Comparison of ENCODE assay signal across 23 cellular contexts in the genomic region with DNA sequence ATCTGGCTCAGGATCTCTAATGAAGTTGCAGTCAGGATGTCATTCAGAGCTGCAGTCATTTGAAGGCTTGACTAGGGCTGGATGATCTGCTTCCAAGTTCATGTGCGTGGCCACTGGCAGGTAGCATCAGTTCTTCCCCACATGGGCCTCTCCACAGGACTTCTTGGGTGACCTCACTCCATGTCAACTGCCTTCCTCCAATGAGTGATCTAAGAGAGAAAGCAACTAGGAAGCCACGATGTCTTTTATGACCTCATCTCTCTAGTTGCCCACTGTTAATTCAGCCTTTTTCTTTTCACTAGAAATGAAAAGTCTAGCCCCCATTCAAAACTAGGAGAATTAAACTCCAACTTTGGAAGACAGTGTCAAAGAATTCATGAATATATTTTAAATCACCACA.
DNase-seq lines count a peak whose midpoint lies in the region; ATAC-seq, FAIRE-seq and TF ChIP-seq lines count a peak whose summit lies in the region.
"Had no signal": no experiment of that assay in that cellular context is flagged by ENCODE, and none has a peak within 500 bp of the region (broad histone marks: within the 10 kb centered on the region; RNA-seq: fewer than 3 reads in every experiment).

No MANE protein-coding gene starts in this region.

- H3K4me2 ChIP-seq in K562 (ENCODE audit: insufficient read depth, low read length): no peak overlapping the region
- H3K4me2 ChIP-seq: A549; BLaER1 treated with 17β-estradiol and CSF1 and Interleukin-3, amounts not matched to agents 10 nM and 100 nM had no signal

- in situ Hi-C loops in K562 (cut with MboI): no loop called here

- H3K9me3 ChIP-seq in K562 (replicated peaks; ENCODE audit: control insufficient read depth, insufficient read depth, low read depth, low read length) (no peaks in the 10 kb centered on the region), breast epithelium (no peaks in the 10 kb centered on the region)
- H3K9me3 ChIP-seq: A549; BE2C; BLaER1 treated with 17β-estradiol and CSF1 and Interleukin-3, amounts not matched to agents 10 nM and 100 nM had no signal

- no peak for TF ChIP-seq EP300 in K562 (IDR thresholded peaks at IDR 0.05; ENCODE audit: low read length)

- H3K36me3 ChIP-seq in K562 (ENCODE audit: control insufficient read depth, insufficient read depth, low read length): no peaks in the 10 kb centered on the region
- H3K36me3 ChIP-seq in breast epithelium: no peaks in the 10 kb centered on the region
- H3K36me3 ChIP-seq: BE2C; BLaER1 treated with 17β-estradiol and CSF1 and Interleukin-3, amounts not matched to agents 10 nM and 100 nM had no signal

- no peak for ATAC-seq in K562
- no peak for ATAC-seq in stimulated activated naive B cell treated with anti-CD40 and anti-IgM and Interleukin-4, amounts not matched to agents 10 μg/mL and 1 μg/mL and 100 μg/mL, for 72 hours (replicated peaks)
- ATAC-seq: A549, GM12878, HCT116 had no signal

- TF ChIP-seq CTCF in K562 (IDR thresholded peaks at IDR 0.05 in 2 of 3, conservative IDR thresholded peaks at IDR 0.05 in 1 of 3; ENCODE audit: insufficient read depth in 2 of 3, low read depth in 1 of 3, low read length in 3 of 3) (no peak), breast epithelium (IDR thresholded peaks at IDR 0.05) (no peak)

- H3K79me2 ChIP-seq in K562 (ENCODE audit: control insufficient read depth, insufficient read depth, low read length): no peaks in the 10 kb centered on the region

- POLR2A ChIA-PET in K562 (lab: Yijun Ruan, JAX): no interaction called here

- no peak overlapping the region for H3K4me3 Mint-ChIP-seq in stimulated activated naive B cell treated with anti-CD40 and anti-IgM and Interleukin-4, amounts not matched to agents 10 μg/mL and 1 μg/mL and 100 μg/mL, for 72 hours
- H3K4me3 Mint-ChIP-seq: CD14-positive monocyte; CD4-positive, alpha-beta T cell; CD8-positive, alpha-beta memory T cell; H9; HFFc6 had no signal

- peaks cover 13 to 22% of the 10 kb centered on the region in 2 donors for H3K36me3 Mint-ChIP-seq in stimulated activated naive B cell treated with anti-CD40 and anti-IgM and Interleukin-4, amounts not matched to agents 10 μg/mL and 1 μg/mL and 100 μg/mL, for 72 hours
- H3K36me3 Mint-ChIP-seq: CD14-positive monocyte; CD8-positive, alpha-beta memory T cell had no signal

- no peaks in the 10 kb centered on the region for H3K9me3 Mint-ChIP-seq in stimulated activated naive B cell treated with anti-CD40 and anti-IgM and Interleukin-4, amounts not matched to agents 10 μg/mL and 1 μg/mL and 100 μg/mL, for 72 hours
- H3K9me3 Mint-ChIP-seq: CD14-positive monocyte; CD4-positive, alpha-beta T cell; CD8-positive, alpha-beta memory T cell; H9 had no signal

- H3K4me1 ChIP-seq in K562 (replicated peaks in 1 of 2; ENCODE audit: control insufficient read depth in 2 of 2, insufficient read depth in 2 of 2, low read length in 2 of 2) (no peaks in the 10 kb centered on the region), breast epithelium (no peaks in the 10 kb centered on the region)
- H3K4me1 ChIP-seq: A549; BE2C; BLaER1 treated with 17β-estradiol and CSF1 and Interleukin-3, amounts not matched to agents 10 nM and 100 nM had no signal

- H3K27ac ChIP-seq in K562 (ENCODE audit: extremely low read depth, low read depth, low read length) (no peak overlapping the region), breast epithelium (no peak overlapping the region)
- H3K27ac ChIP-seq: A549; BLaER1 treated with 17β-estradiol and CSF1 and Interleukin-3, amounts not matched to agents 10 nM and 100 nM had no signal

- intact Hi-C loops in K562 (cut with micrococcal nuclease) (no loop called here), breast epithelium (cut with DNase I; ENCODE audit: low total_unique reads) (no loop called here)

- no TSS peak for BruUV-seq in K562 (replicated peaks; lab: Mats Ljungman, UMichigan)

- peak; percentile 8 for DNase-seq in H4 (ENCODE audit: low spot score)
- DNase-seq in OCI-M1 (lab: John Stamatoyannopoulos, UW): peak; percentile 39
- DNase-seq in K562 (ENCODE audit: extremely low read depth in 1 of 4, low spot score in 3 of 4): no peak
- DNase-seq in stimulated activated naive B cell treated with anti-CD40 and anti-IgM and Interleukin-4, amounts not matched to agents 10 μg/mL and 1 μg/mL and 100 μg/mL, for 72 hours: no peak
- no peak for DNase-seq in GM19239 (ENCODE audit: insufficient read length, low spot score)
- no peak for DNase-seq in breast epithelium (ENCODE audit: low spot score in 2 of 2)
- DNase-seq: 8988T; ACHN; AML-193; BE2C; CD4-positive, alpha-beta T cell; CD8-positive, alpha-beta memory T cell; DMS 273 treated with DMSO at 0.1 percent for 48 hours; DND-41; GOT3; H9; HFFc6 had no signal

- H3K4me1 Mint-ChIP-seq in stimulated activated naive B cell treated with anti-CD40 and anti-IgM and Interleukin-4, amounts not matched to agents 10 μg/mL and 1 μg/mL and 100 μg/mL, for 72 hours: no peaks in the 10 kb centered on the region
- H3K4me1 Mint-ChIP-seq: CD14-positive monocyte; CD8-positive, alpha-beta memory T cell had no signal

- peaks cover 4 to 8% of the 10 kb centered on the region in 2 experiments; a peak in 3 of 5 replicates for H3K27me3 ChIP-seq in K562 (ENCODE audit: control insufficient read depth in 2 of 2, insufficient read depth in 2 of 2, low read length in 2 of 2)
- no peaks in the 10 kb centered on the region for H3K27me3 ChIP-seq in breast epithelium
- H3K27me3 ChIP-seq: BE2C; BLaER1 treated with 17β-estradiol and CSF1 and Interleukin-3, amounts not matched to agents 10 nM and 100 nM had no signal

- FAIRE-seq in K562 (lab: Jason Lieb, UNC) (no peak), GM19239 (lab: Jason Lieb, UNC) (no peak)
- FAIRE-seq: A549, D721Med, GM12878 had no signal

- no peak for TF ChIP-seq RAD21 in K562 (CRISPR knock-in tag; conservative IDR thresholded peaks at IDR 0.05 in 1 of 2, IDR thresholded peaks at IDR 0.05 in 1 of 2)

- no peaks in the 10 kb centered on the region for H3K27me3 Mint-ChIP-seq in stimulated activated naive B cell treated with anti-CD40 and anti-IgM and Interleukin-4, amounts not matched to agents 10 μg/mL and 1 μg/mL and 100 μg/mL, for 72 hours

- no peak for TF ChIP-seq POLR2A in K562 (conservative IDR thresholded peaks at IDR 0.05)
- TF ChIP-seq POLR2A in breast epithelium (IDR thresholded peaks at IDR 0.05): no peak

- H3K4me3 ChIP-seq in K562 (no peak overlapping the region), breast epithelium (no peak overlapping the region)
- H3K4me3 ChIP-seq: A549; BLaER1 treated with 17β-estradiol and CSF1 and Interleukin-3, amounts not matched to agents 10 nM and 100 nM; GM12878 had no signal

- H3K9ac ChIP-seq in K562 (ENCODE audit: insufficient read depth in 1 of 2, low read depth in 2 of 2, low read length in 2 of 2): no peak overlapping the region
- H3K9ac ChIP-seq: BLaER1 treated with 17β-estradiol and CSF1 and Interleukin-3, amounts not matched to agents 10 nM and 100 nM had no signal

- WGBS in K562 (ENCODE audit: insufficient coverage, low coverage, missing lambda C conversion rate): 4% methylated on average over 2 of the region's 2 CpGs

- CTCF ChIA-PET in K562 (lab: Yijun Ruan, JAX; ENCODE audit: low intra/inter-chr PET ratio): no interaction called here

- H2AFZ ChIP-seq in K562 (ENCODE audit: low read depth, low read length): no peak overlapping the region

- peaks cover 3% of the 10 kb centered on the region for H3K9me1 ChIP-seq in K562 (ENCODE audit: control insufficient read depth, insufficient read depth, low read length)

- H3K27ac Mint-ChIP-seq in stimulated activated naive B cell treated with anti-CD40 and anti-IgM and Interleukin-4, amounts not matched to agents 10 μg/mL and 1 μg/mL and 100 μg/mL, for 72 hours: no peak overlapping the region
- H3K27ac Mint-ChIP-seq: CD14-positive monocyte; CD4-positive, alpha-beta T cell; CD8-positive, alpha-beta memory T cell; H9; HFFc6 had no signal

- H4K20me1 ChIP-seq in K562 (replicated peaks; ENCODE audit: control insufficient read depth, insufficient read depth, low read length): no peaks in the 10 kb centered on the region
- H4K20me1 ChIP-seq: BLaER1 treated with 17β-estradiol and CSF1 and Interleukin-3, amounts not matched to agents 10 nM and 100 nM had no signal

TF ChIP-seq in K562, 482 proteins besides CTCF, POLR2A, EP300 and RAD21:
- TF ChIP-seq ZZZ3 (IDR thresholded peaks at IDR 0.05): no peak
- TF ChIP-seq, protein P1, sequence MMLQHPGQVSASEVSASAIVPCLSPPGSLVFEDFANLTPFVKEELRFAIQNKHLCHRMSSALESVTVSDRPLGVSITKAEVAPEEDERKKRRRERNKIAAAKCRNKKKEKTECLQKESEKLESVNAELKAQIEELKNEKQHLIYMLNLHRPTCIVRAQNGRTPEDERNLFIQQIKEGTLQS (IDR thresholded peaks at IDR 0.05): peak; percentile 24; the same call in 1 of the 2 replicates
- TF ChIP-seq, protein P1 (CRISPR knock-in tag; conservative IDR thresholded peaks at IDR 0.05): no peak
TF ChIP-seq in K562: peak in this region for 1.

Comparison
In these comparisons a context has a peak if more than half of its experiments do, and no peak if none do; other contexts are left out.
1. DNase-seq: peak in H4 (single experiment) and OCI-M1 (single experiment); none in K562 (0 of 4), stimulated activated naive B cell treated with anti-CD40 and anti-IgM and Interleukin-4, amounts not matched to agents 10 μg/mL and 1 μg/mL and 100 μg/mL, for 72 hours (single experiment), GM19239 (single experiment) and breast epithelium (0 of 2).